ENCODE assay signal across 20 cellular contexts in the genomic region with DNA sequence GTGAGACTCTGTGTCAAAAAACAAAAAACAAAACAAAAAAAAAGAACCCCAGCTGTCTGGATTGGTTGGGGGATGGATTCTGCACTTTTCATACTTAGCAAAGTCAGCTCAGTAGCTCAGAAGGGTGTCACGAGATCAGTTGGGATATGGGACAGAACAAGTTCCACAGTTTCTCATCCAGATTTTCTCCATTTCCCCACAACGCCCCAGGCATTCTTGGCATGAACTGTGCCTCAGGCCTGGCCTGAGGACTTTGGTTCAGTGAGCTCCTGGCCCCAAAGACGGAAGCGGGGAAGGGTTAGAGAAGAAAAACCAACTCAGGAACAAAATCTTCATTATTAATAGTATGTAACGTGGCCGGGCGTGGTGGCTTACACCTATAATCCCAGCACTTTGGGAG. TPM values are rescaled to one million over a fixed set of nuclear protein-coding genes. Genes with fewer than 3 reads are reported as not detected.
DNase-seq lines count a peak whose midpoint lies in the region; ATAC-seq and TF ChIP-seq lines count a peak whose summit lies in the region.
"Had no signal": no experiment of that assay in that cellular context is flagged by ENCODE, and none has a peak within 500 bp of the region (broad histone marks: within the 10 kb centered on the region; RNA-seq: fewer than 3 reads in every experiment).

No MANE protein-coding gene starts in this region.

- no peak for DNase-seq in CD4-positive, CD25-positive, alpha-beta regulatory T cell
- peak; percentile 6 for DNase-seq in H7
- no peak for DNase-seq in endodermal cell
- DNase-seq in neural progenitor cell (ENCODE audit: low spot score): no peak
- no peak for DNase-seq in Ammon's horn (ENCODE audit: low spot score)
- DNase-seq: activated CD8-positive, alpha-beta memory T cell treated with anti-CD3 and anti-CD28 coated beads for 24 hours; activated gamma-delta T cell treated with Interleukin-2 at 50 U/mL for 16 hours; heart left ventricle; KG1; NCI-H1048; NCI-H2107; NCI-H69; stimulated activated CD4-positive, alpha-beta T cell treated with anti-CD3 and anti-CD28 coated beads, Interleukin-4, amount 100 ng/mL, for 4 hours had no signal

- no peaks in the 10 kb centered on the region for H3K27me3 ChIP-seq in CD4-positive, CD25-positive, alpha-beta regulatory T cell (ENCODE audit: control insufficient read depth, insufficient read depth, low read length)
- peaks cover 3% of the 10 kb centered on the region; the same call in 1 of the 2 replicates for H3K27me3 ChIP-seq in H7 (ENCODE audit: control insufficient read depth, insufficient read depth, low read length)
- no peaks in the 10 kb centered on the region for H3K27me3 ChIP-seq in endodermal cell (ENCODE audit: control insufficient read depth, insufficient read depth, low read length, poor library complexity, severe bottlenecking)
- no peaks in the 10 kb centered on the region for H3K27me3 ChIP-seq in neural progenitor cell
- H3K27me3 ChIP-seq: esophagus muscularis mucosa, heart left ventricle, neutrophil had no signal

- H3K36me3 Mint-ChIP-seq in CD4-positive, CD25-positive, alpha-beta regulatory T cell: peaks cover 21% of the 10 kb centered on the region
- H3K36me3 Mint-ChIP-seq in endodermal cell (ENCODE audit: low read depth) (peaks cover 31% of the 10 kb centered on the region), neural progenitor cell (peaks cover 16% of the 10 kb centered on the region)

- H3K9me3 ChIP-seq in CD4-positive, CD25-positive, alpha-beta regulatory T cell (ENCODE audit: control insufficient read depth in 2 of 2, low read length in 2 of 2): no peaks in the 10 kb centered on the region
- H3K9me3 ChIP-seq in endodermal cell (ENCODE audit: control insufficient read depth, low read length) (no peaks in the 10 kb centered on the region), neural progenitor cell (ENCODE audit: low read depth) (no peaks in the 10 kb centered on the region)
- H3K9me3 ChIP-seq: esophagus muscularis mucosa, heart left ventricle, neutrophil, thoracic aorta had no signal

- ATAC-seq in CD4-positive, CD25-positive, alpha-beta regulatory T cell (ENCODE audit: low read depth in 2 of 2): no peak
- ATAC-seq in GM21515 (IDR thresholded peaks at IDR 0.05; ENCODE audit: unreplicated experiment): no peak
- no peak for ATAC-seq in HG03196 (IDR thresholded peaks at IDR 0.05; ENCODE audit: unreplicated experiment)
- ATAC-seq: heart left ventricle, PC-3 had no signal

- H3F3A ChIP-seq in neural progenitor cell (ENCODE audit: low read depth): no peaks in the 10 kb centered on the region

- no peak overlapping the region for H3K4me2 ChIP-seq in neural progenitor cell

- peaks cover 34% of the 10 kb centered on the region for H4K20me1 ChIP-seq in neural progenitor cell (ENCODE audit: low read depth)

- H2AFZ ChIP-seq in neural progenitor cell (replicated peaks): no peak overlapping the region

- H3K79me2 ChIP-seq in neural progenitor cell (ENCODE audit: low read depth): peaks cover 39% of the 10 kb centered on the region

- peaks cover 26% of the 10 kb centered on the region for H3K4me1 ChIP-seq in CD4-positive, CD25-positive, alpha-beta regulatory T cell (ENCODE audit: control insufficient read depth, insufficient read depth, low read length, poor library complexity, severe bottlenecking)
- H3K4me1 ChIP-seq in endodermal cell (ENCODE audit: control insufficient read depth, insufficient read depth, low read length) (peaks cover 3% of the 10 kb centered on the region), neural progenitor cell (peaks cover 7% of the 10 kb centered on the region)

- no peaks in the 10 kb centered on the region for H3K9me3 Mint-ChIP-seq in CD4-positive, CD25-positive, alpha-beta regulatory T cell
- no peaks in the 10 kb centered on the region for H3K9me3 Mint-ChIP-seq in endodermal cell
- no peaks in the 10 kb centered on the region for H3K9me3 Mint-ChIP-seq in neural progenitor cell

- peaks cover 0 to 44% (median 26%) of the 10 kb centered on the region in 4 donors for H3K4me1 Mint-ChIP-seq in CD4-positive, CD25-positive, alpha-beta regulatory T cell
- H3K4me1 Mint-ChIP-seq in endodermal cell: peaks cover 15% of the 10 kb centered on the region
- H3K4me1 Mint-ChIP-seq in neural progenitor cell: peaks cover 30% of the 10 kb centered on the region

- WGBS in endodermal cell (ENCODE audit: insufficient coverage in 1 of 2, insufficient read length in 1 of 2), 2 experiments: 94 to 100% methylated on average over 1 to 7 of the region's 7 CpGs

- H3K27me3 Mint-ChIP-seq in CD4-positive, CD25-positive, alpha-beta regulatory T cell: no peaks in the 10 kb centered on the region
- no peaks in the 10 kb centered on the region for H3K27me3 Mint-ChIP-seq in endodermal cell (ENCODE audit: insufficient read depth)
- H3K27me3 Mint-ChIP-seq in neural progenitor cell (ENCODE audit: insufficient read depth, low read depth): peaks cover 5% of the 10 kb centered on the region

- peak overlapping the region; percentile 59 to 97 (median 82) for H3K4me3 Mint-ChIP-seq in CD4-positive, CD25-positive, alpha-beta regulatory T cell
- H3K4me3 Mint-ChIP-seq in endodermal cell (peak overlapping the region; percentile 78), neural progenitor cell (peak overlapping the region; percentile 94)

- no peak for TF ChIP-seq CTCF in endodermal cell (conservative IDR thresholded peaks at IDR 0.05)
- no peak for TF ChIP-seq CTCF in neural progenitor cell (IDR thresholded peaks at IDR 0.05)

- H3K27ac ChIP-seq in CD4-positive, CD25-positive, alpha-beta regulatory T cell (ENCODE audit: insufficient read depth, low read length, poor library complexity, severe bottlenecking): no peak overlapping the region
- H3K27ac ChIP-seq in endodermal cell (ENCODE audit: low read depth, low read length) (no peak overlapping the region), neural progenitor cell (no peak overlapping the region)
- H3K27ac ChIP-seq: esophagus muscularis mucosa, heart left ventricle, neutrophil, thoracic aorta had no signal

- no peak overlapping the region for H3K27ac Mint-ChIP-seq in CD4-positive, CD25-positive, alpha-beta regulatory T cell
- H3K27ac Mint-ChIP-seq in endodermal cell: no peak overlapping the region
- no peak overlapping the region for H3K27ac Mint-ChIP-seq in neural progenitor cell

- no peak overlapping the region for H3K4me3 ChIP-seq in CD4-positive, CD25-positive, alpha-beta regulatory T cell (ENCODE audit: low read depth, low read length)
- H3K4me3 ChIP-seq in H7 (ENCODE audit: insufficient read depth, low read depth, low read length): no peak overlapping the region
- no peak overlapping the region for H3K4me3 ChIP-seq in endodermal cell (ENCODE audit: low read length)
- H3K4me3 ChIP-seq in neural progenitor cell: no peak overlapping the region
- H3K4me3 ChIP-seq: lung had no signal

- peaks cover 22% of the 10 kb centered on the region for H3K36me3 ChIP-seq in CD4-positive, CD25-positive, alpha-beta regulatory T cell (ENCODE audit: control insufficient read depth, insufficient read depth, low read length)
- H3K36me3 ChIP-seq in H7 (replicated peaks; ENCODE audit: control insufficient read depth, insufficient read depth, low read length) (peaks cover 7% of the 10 kb centered on the region), endodermal cell (ENCODE audit: control insufficient read depth, insufficient read depth, low read length) (peaks cover 36% of the 10 kb centered on the region), neural progenitor cell (no peaks in the 10 kb centered on the region)

- H3K9ac ChIP-seq in endodermal cell (ENCODE audit: extremely low read depth, low read length, poor library complexity, severe bottlenecking) (no peak overlapping the region), neural progenitor cell (no peak overlapping the region)

RNA-seq across cellular contexts. Expression of gene AKR7A2, which starts 1.9 kb away (rescaled TPM):
- 20.5 TPM for total RNA-seq in CD4-positive, CD25-positive, alpha-beta regulatory T cell
- polyA plus RNA-seq in CD4-positive, CD25-positive, alpha-beta regulatory T cell: 100 to 1,000 TPM; 107 to 133 (median 115) TPM
- total RNA-seq in H7 (2014; rRNA removed; shearing (Covaris generic)): 90.2 and 92.4 TPM in 2 replicates
- total RNA-seq in endodermal cell: 10 to 100 TPM; 47.8 to 66.1 TPM
- 53.1 TPM for polyA plus RNA-seq in endodermal cell (2013, experiment 1 of 2)
- polyA plus RNA-seq in endodermal cell (2013, experiment 2 of 2): 52.3 TPM
- 37.5 and 92.3 TPM in 2 replicates for total RNA-seq in neural progenitor cell (ENCODE audit: low replicate concordance)

RNA-seq across cellular contexts. Expression of gene SLC66A1, which starts 2.1 kb away (rescaled TPM):
- 3.2 TPM for total RNA-seq in CD4-positive, CD25-positive, alpha-beta regulatory T cell
- 1 to 10 TPM; 3.7 to 8.7 (median 5.8) TPM for polyA plus RNA-seq in CD4-positive, CD25-positive, alpha-beta regulatory T cell
- 25.7 and 29.5 TPM in 2 replicates for total RNA-seq in H7 (2014; rRNA removed; shearing (Covaris generic))
- total RNA-seq in endodermal cell: 10 to 100 TPM; 20.8 to 22.6 TPM
- polyA plus RNA-seq in endodermal cell (2013, experiment 1 of 2): 20.0 TPM
- polyA plus RNA-seq in endodermal cell (2013, experiment 2 of 2): 18.9 TPM
- total RNA-seq in neural progenitor cell (ENCODE audit: low replicate concordance): 4.8 and 16.7 TPM in 2 replicates

RNA-seq across cellular contexts. Expression of gene AKR7A3, which starts 21.5 kb away (rescaled TPM):
- total RNA-seq in CD4-positive, CD25-positive, alpha-beta regulatory T cell: 0.99 TPM
- under 1 TPM in 1 of 4 donors, not detected in 3; 0.25 TPM for polyA plus RNA-seq in CD4-positive, CD25-positive, alpha-beta regulatory T cell
- total RNA-seq in H7 (2014; rRNA removed; shearing (Covaris generic)): 0.69 and 1.8 TPM in 2 replicates
- 1 to 10 TPM in 1 of 2 donors, under 1 TPM in 1; 0.92 to 2.0 TPM for total RNA-seq in endodermal cell
- polyA plus RNA-seq in endodermal cell (2013, experiment 1 of 2): 0.85 TPM
- 1.2 TPM for polyA plus RNA-seq in endodermal cell (2013, experiment 2 of 2)
- total RNA-seq in neural progenitor cell (ENCODE audit: low replicate concordance): 0.96 TPM in 1 of 2 replicates, not detected in the other

RNA-seq across cellular contexts. Expression of gene MRTO4, which starts 58.5 kb away (rescaled TPM):
- 9.9 TPM for total RNA-seq in CD4-positive, CD25-positive, alpha-beta regulatory T cell
- polyA plus RNA-seq in CD4-positive, CD25-positive, alpha-beta regulatory T cell: 10 to 100 TPM; 20.1 to 22.4 (median 20.9) TPM
- total RNA-seq in H7 (2014; rRNA removed; shearing (Covaris generic)): 77.4 and 82.4 TPM in 2 replicates
- 10 to 100 TPM; 37.7 to 44.5 TPM for total RNA-seq in endodermal cell
- 29.7 TPM for polyA plus RNA-seq in endodermal cell (2013, experiment 1 of 2)
- polyA plus RNA-seq in endodermal cell (2013, experiment 2 of 2): 27.2 TPM
- total RNA-seq in neural progenitor cell (ENCODE audit: low replicate concordance): 23.2 and 33.9 TPM in 2 replicates

RNA-seq across cellular contexts. Expression of gene EMC1, which starts 58.7 kb away (rescaled TPM):
- total RNA-seq in CD4-positive, CD25-positive, alpha-beta regulatory T cell: 28.4 TPM
- polyA plus RNA-seq in CD4-positive, CD25-positive, alpha-beta regulatory T cell: 10 to 100 TPM; 17.3 to 23.5 (median 19.0) TPM
- total RNA-seq in H7 (2014; rRNA removed; shearing (Covaris generic)): 58.6 and 65.5 TPM in 2 replicates
- total RNA-seq in endodermal cell (10 to 100 TPM; 59.0 to 67.5 TPM), neural progenitor cell (ENCODE audit: low replicate concordance) (32.6 and 40.0 TPM in 2 replicates)
- 45.9 TPM for polyA plus RNA-seq in endodermal cell (2013, experiment 1 of 2)
- 38.7 TPM for polyA plus RNA-seq in endodermal cell (2013, experiment 2 of 2)
